ENCODE assay signal across 14 cellular contexts in the genomic region with DNA sequence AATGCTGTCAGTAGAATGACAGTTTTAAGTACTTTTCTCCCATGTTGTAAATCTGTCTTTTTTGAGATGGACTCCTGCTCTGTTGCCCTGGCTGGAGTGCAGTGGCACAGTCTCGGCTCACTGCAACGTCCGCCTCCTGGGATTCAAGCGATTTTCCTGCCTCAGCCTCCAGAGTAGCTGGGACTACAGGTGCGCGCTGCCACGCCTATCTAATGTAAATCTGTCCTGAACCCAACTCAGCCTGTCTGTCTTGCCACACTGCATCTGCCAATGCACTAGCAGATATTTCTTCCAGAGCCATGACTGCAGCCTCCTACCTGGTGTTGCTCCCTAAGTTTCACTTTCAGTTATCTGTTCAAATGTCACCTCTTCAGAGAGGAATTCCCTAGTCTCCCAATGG.
DNase-seq lines count a peak whose midpoint lies in the region; ATAC-seq and TF ChIP-seq lines count a peak whose summit lies in the region.
"Had no signal": no experiment of that assay in that cellular context is flagged by ENCODE, and none has a peak within 500 bp of the region (broad histone marks: within the 10 kb centered on the region; RNA-seq: fewer than 3 reads in every experiment).

No MANE protein-coding gene starts in this region.

- intact Hi-C loops in HCT116 (cut with micrococcal nuclease) (no loop called here), PC-3 (cut with micrococcal nuclease) (no loop called here), gastrocnemius medialis (cut with DNase I; ENCODE audit: low total_unique reads) (no loop called here)

- H3K9me3 ChIP-seq in HCT116 (ENCODE audit: control insufficient read depth in 1 of 2, insufficient read depth in 1 of 2, low read depth in 1 of 2, low read length in 2 of 2) = no peaks in the 10 kb centered on the region
- H3K9me3 ChIP-seq in PC-3 (ENCODE audit: low read length) = no peaks in the 10 kb centered on the region
- H3K9me3 ChIP-seq in hepatocyte (ENCODE audit: low read depth) = no peaks in the 10 kb centered on the region
- H3K9me3 ChIP-seq in gastrocnemius medialis = no peaks in the 10 kb centered on the region
- H3K9me3 ChIP-seq: SJSA1 had no signal

- no peaks in the 10 kb centered on the region for H3K27me3 ChIP-seq in HCT116 (ENCODE audit: insufficient read depth, low read length)
- H3K27me3 ChIP-seq in PC-3 (ENCODE audit: low read length) = no peaks in the 10 kb centered on the region
- no peaks in the 10 kb centered on the region for H3K27me3 ChIP-seq in hepatocyte
- H3K27me3 ChIP-seq in gastrocnemius medialis = no peaks in the 10 kb centered on the region
- H3K27me3 ChIP-seq: cardiac muscle cell, SJSA1 had no signal

- H2AFZ ChIP-seq in HCT116 (ENCODE audit: low read depth, low read length, poor library complexity, severe bottlenecking) (no peak overlapping the region), PC-3 (ENCODE audit: low read length) (peak overlapping the region; percentile 46; the same call in 1 of the 2 replicates), hepatocyte (peak overlapping the region; percentile 43)

- H3K27ac ChIP-seq in HCT116 (ENCODE audit: low read depth, low read length) (no peak overlapping the region), PC-3 (ENCODE audit: low read length) (no peak overlapping the region), hepatocyte (no peak overlapping the region), gastrocnemius medialis (no peak overlapping the region)
- H3K27ac ChIP-seq: cardiac muscle cell, SJSA1 had no signal

- CTCF ChIA-PET in HCT116 (lab: Charles Lee) (no interaction called here), PC-3 (lab: Charles Lee) (no interaction called here)

- POLR2A ChIA-PET in HCT116 (lab: Charles Lee) (no interaction called here), PC-3 (lab: Charles Lee; ENCODE audit: unreplicated experiment) (no interaction called here)

- DNase-seq in HCT116 (ENCODE audit: low read depth, low spot score) = no peak
- DNase-seq in PC-3 = no peak
- no peak for DNase-seq in hepatocyte (ENCODE audit: low spot score)
- no peak for DNase-seq in gastrocnemius medialis
- no peak for DNase-seq in NCI-H524 (lab: John Stamatoyannopoulos, UW)
- DNase-seq: kidney glomerular epithelial cell, MM.1S, NCI-H774 had no signal

- H3K9ac ChIP-seq in HCT116 (ENCODE audit: low read length) = no peak overlapping the region
- no peak overlapping the region for H3K9ac ChIP-seq in PC-3 (ENCODE audit: low read length)

- H3K9me2 ChIP-seq in HCT116 (ENCODE audit: insufficient read depth) (no peaks in the 10 kb centered on the region), PC-3 (replicated peaks; ENCODE audit: low read length) (no peaks in the 10 kb centered on the region), hepatocyte (replicated peaks; ENCODE audit: insufficient read depth) (no peaks in the 10 kb centered on the region)

- no peak for TF ChIP-seq POLR2A in HCT116 (IDR thresholded peaks at IDR 0.05; ENCODE audit: borderline replicate concordance, extremely low read depth, insufficient read depth, insufficient read length)
- TF ChIP-seq POLR2A in gastrocnemius medialis (IDR thresholded peaks at IDR 0.05) = no peak

- no peaks in the 10 kb centered on the region for H3K79me2 ChIP-seq in HCT116 (ENCODE audit: insufficient read depth, low read length)
- H3K79me2 ChIP-seq in PC-3 (ENCODE audit: low read length) = no peaks in the 10 kb centered on the region
- H3K79me2 ChIP-seq in hepatocyte = no peaks in the 10 kb centered on the region

- peak; percentile 30; the same call in 1 of the 2 replicates for ATAC-seq in HCT116
- peak; percentile 38 for ATAC-seq in PC-3
- ATAC-seq in gastrocnemius medialis = no peak
- no peak for ATAC-seq in GM18867 (IDR thresholded peaks at IDR 0.05; ENCODE audit: unreplicated experiment)
- no peak for ATAC-seq in HG02588 (IDR thresholded peaks at IDR 0.05; ENCODE audit: unreplicated experiment)
- ATAC-seq in HG03457 (IDR thresholded peaks at IDR 0.05; ENCODE audit: unreplicated experiment) = no peak
- ATAC-seq: GM12878 had no signal

- BruUV-seq in HCT116 (replicated peaks; lab: Mats Ljungman, UMichigan) (no TSS peak), PC-3 (replicated peaks; lab: Mats Ljungman, UMichigan) (no TSS peak)

- H3K4me3 ChIP-seq in HCT116 (replicated peaks in 1 of 2; ENCODE audit: low read depth in 1 of 2, low read length in 2 of 2) (peak overlapping the region; percentile 12 to 42; a peak in 2 of 4 replicates), PC-3 (ENCODE audit: low read length) (peak overlapping the region; percentile 7; the same call in 1 of the 2 replicates), hepatocyte (no peak overlapping the region), gastrocnemius medialis (peak overlapping the region in 3 of 4 donors; percentile 4 to 23 (median 21))
- H3K4me3 ChIP-seq: cardiac muscle cell, GM12878, SJSA1 had no signal

- H3K36me3 ChIP-seq in HCT116 (ENCODE audit: control insufficient read depth in 1 of 2, insufficient read depth in 2 of 2, low read length in 2 of 2) (no peaks in the 10 kb centered on the region), PC-3 (ENCODE audit: low read depth, low read length) (no peaks in the 10 kb centered on the region), hepatocyte (replicated peaks; ENCODE audit: insufficient read depth, low read depth) (no peaks in the 10 kb centered on the region), gastrocnemius medialis (no peaks in the 10 kb centered on the region)
- H3K36me3 ChIP-seq: cardiac muscle cell, SJSA1 had no signal

- H3K4me2 ChIP-seq in HCT116 (ENCODE audit: low read length) = peak overlapping the region; percentile 45
- H3K4me2 ChIP-seq in PC-3 (ENCODE audit: low read length) = peak overlapping the region; percentile 17
- H3K4me2 ChIP-seq in hepatocyte = peak overlapping the region; percentile 58

- RAD21 ChIA-PET in HCT116 (lab: Charles Lee; ENCODE audit: low non-redundant PET in 1 of 2, low total read pairs in 2 of 2, uncharacterized antibody in 2 of 2, unreplicated experiment in 2 of 2) = no interaction called here

- no peak for TF ChIP-seq CTCF in HCT116 (IDR thresholded peaks at IDR 0.05 in 2 of 3, conservative IDR thresholded peaks at IDR 0.05 in 1 of 3; ENCODE audit: borderline replicate concordance in 1 of 3, insufficient read depth in 1 of 3, low read depth in 2 of 3, low read length in 2 of 3)
- TF ChIP-seq CTCF in PC-3 (conservative IDR thresholded peaks at IDR 0.05; ENCODE audit: low read depth, low read length) = no peak
- TF ChIP-seq CTCF in hepatocyte (IDR thresholded peaks at IDR 0.05; ENCODE audit: poor library complexity) = no peak
- TF ChIP-seq CTCF in gastrocnemius medialis (IDR thresholded peaks at IDR 0.05 in 4 of 5, conservative IDR thresholded peaks at IDR 0.05 in 1 of 5) = no peak

- 67% methylated on average over 7 of the region's 7 CpGs for WGBS in hepatocyte (ENCODE audit: low lambda C conversion rate, missing lambda C conversion rate)

- H3K4me1 ChIP-seq in HCT116 (ENCODE audit: control insufficient read depth in 1 of 2, insufficient read depth in 2 of 2, low read length in 2 of 2) = no peaks in the 10 kb centered on the region
- no peaks in the 10 kb centered on the region for H3K4me1 ChIP-seq in PC-3 (ENCODE audit: insufficient read depth, low read length)
- H3K4me1 ChIP-seq in hepatocyte (ENCODE audit: insufficient read depth) = peaks cover 22% of the 10 kb centered on the region
- H3K4me1 ChIP-seq in gastrocnemius medialis = no peaks in the 10 kb centered on the region
- H3K4me1 ChIP-seq: SJSA1 had no signal

- no peaks in the 10 kb centered on the region for H3F3A ChIP-seq in PC-3 (ENCODE audit: low read length, unreplicated experiment)

- no peak for TF ChIP-seq RAD21 in HCT116 (IDR thresholded peaks at IDR 0.05; ENCODE audit: low read depth)

- in situ Hi-C loops in gastrocnemius medialis (cut with MboI; ENCODE audit: low sequenced_read_pairs in 4 of 4) = no loop called here

- H4K20me1 ChIP-seq in HCT116 (ENCODE audit: insufficient read depth) (no peaks in the 10 kb centered on the region), PC-3 (ENCODE audit: low read length) (no peaks in the 10 kb centered on the region), hepatocyte (ENCODE audit: insufficient read depth, poor library complexity, severe bottlenecking) (no peaks in the 10 kb centered on the region)

TF ChIP-seq in HCT116, 20 proteins besides CTCF, POLR2A, EP300 and RAD21:
- TF ChIP-seq MAX (IDR thresholded peaks at IDR 0.05) (no peak), POLR2AphosphoS5 (IDR thresholded peaks at IDR 0.05; ENCODE audit: low read depth, low read length) (no peak)

Comparison
In these comparisons a context has a peak if more than half of its experiments do, and no peak if none do; other contexts are left out.
1. ATAC-seq: peak in HCT116 (single experiment) and PC-3 (single experiment); none in gastrocnemius medialis (0 of 2), GM18867 (single experiment), HG02588 (single experiment) and HG03457 (single experiment).
2. Peak in every context shown above with its lines, with median percentiles within 50 percentile points of each other: H3K4me2 ChIP-seq.